24 cellular contexts compared by ENCODE assay signal in genomic region chr2:48424866-48425265, GRCh38.
"Had no signal": no experiment of that assay in that cellular context is flagged by ENCODE, and none has a peak within 500 bp of the region (broad histone marks: within the 10 kb centered on the region; RNA-seq: fewer than 3 reads in every experiment).

No MANE protein-coding gene starts in this region.

- H3K27ac ChIP-seq: Peyer's patch, SJSA1 had no signal

- H3K27me3 Mint-ChIP-seq: activated CD4-positive, alpha-beta T cell treated with anti-CD3 and anti-CD28 coated beads, Interleukin-2, amount 10 ng/mL, durations not matched to agents 24 days and 14 days; activated naive CD8-positive, alpha-beta T cell had no signal

- FAIRE-seq: astrocyte had no signal

- H3K36me3 Mint-ChIP-seq: activated CD4-positive, alpha-beta memory T cell treated with anti-CD3 and anti-CD28 coated beads for 36 hours; activated naive CD8-positive, alpha-beta T cell; brain had no signal

- DNase-seq: activated B cell treated with CpG ODN at 0.5 μM for 24 hours; activated CD4-positive, alpha-beta memory T cell treated with anti-CD3 and anti-CD28 coated beads for 36 hours; activated CD4-positive, alpha-beta T cell treated with anti-CD3 and anti-CD28 coated beads for 1 hour; activated CD4-positive, alpha-beta T cell treated with anti-CD3 and anti-CD28 coated beads, Interleukin-2, amount 10 ng/mL, durations not matched to agents 24 days and 14 days; activated CD8-positive, alpha-beta memory T cell treated with anti-CD3 and anti-CD28 coated beads for 24 hours; activated gamma-delta T cell; activated naive CD4-positive, alpha-beta T cell treated with anti-CD3 and anti-CD28 coated beads for 36 hours; activated T-cell treated with anti-CD3 and anti-CD28 coated beads, Interleukin-2, amount 50 U/mL, for 4 hours; MG63; MV-4-11; NCI-H1092 treated with DMSO at 0.1 percent for 48 hours; NCI-H1436; NCI-H187; NCI-H2081; NCI-H524; Peyer's patch; SHP77; T-helper 9 cell had no signal

- H3K9me3 ChIP-seq: MG63, Peyer's patch, SJSA1 had no signal

- H3K4me3 ChIP-seq: MG63, Peyer's patch, SJSA1 had no signal

- H3K4me3 Mint-ChIP-seq: activated B cell treated with CpG ODN at 0.5 μM for 24 hours; activated CD4-positive, alpha-beta memory T cell treated with anti-CD3 and anti-CD28 coated beads for 36 hours; activated CD4-positive, alpha-beta T cell treated with anti-CD3 and anti-CD28 coated beads, Interleukin-2, amount 10 ng/mL, durations not matched to agents 24 days and 14 days; activated naive CD4-positive, alpha-beta T cell treated with anti-CD3 and anti-CD28 coated beads for 36 hours; activated naive CD8-positive, alpha-beta T cell; activated T-cell treated with anti-CD3 and anti-CD28 coated beads, Interleukin-2, amount 50 U/mL, for 4 hours; activated T-helper 17 cell treated with anti-CD3 and anti-CD28 coated beads, Interleukin-2, amount 50 U/mL, for 72 hours; brain; T-helper 1 cell treated with Interleukin-12 subunit alpha and Interleukin-12 subunit beta and Interleukin-4 antibody, amounts not matched to agents 30 μg/mL and 1 μg/mL, for 36 hours had no signal

- H3K36me3 ChIP-seq: MG63, Peyer's patch, SJSA1 had no signal

- H3K27ac Mint-ChIP-seq: activated B cell treated with CpG ODN at 0.5 μM for 24 hours; activated CD4-positive, alpha-beta memory T cell treated with anti-CD3 and anti-CD28 coated beads for 36 hours; activated CD4-positive, alpha-beta T cell treated with anti-CD3 and anti-CD28 coated beads, Interleukin-2, amount 10 ng/mL, durations not matched to agents 24 days and 14 days; activated naive CD4-positive, alpha-beta T cell treated with anti-CD3 and anti-CD28 coated beads for 36 hours; activated naive CD8-positive, alpha-beta T cell; brain; T-helper 1 cell treated with Interleukin-12 subunit alpha and Interleukin-12 subunit beta and Interleukin-4 antibody, amounts not matched to agents 30 μg/mL and 1 μg/mL, for 36 hours had no signal

- ATAC-seq: activated T-cell treated with anti-CD3 and anti-CD28 coated beads, Interleukin-2, amount 50 U/mL, for 4 hours; activated T-helper 17 cell treated with anti-CD3 and anti-CD28 coated beads, Interleukin-2, amount 50 U/mL, for 72 hours had no signal

- H3K9me3 Mint-ChIP-seq: activated B cell treated with CpG ODN at 0.5 μM for 24 hours; activated CD4-positive, alpha-beta memory T cell treated with anti-CD3 and anti-CD28 coated beads for 36 hours; activated CD4-positive, alpha-beta T cell treated with anti-CD3 and anti-CD28 coated beads, Interleukin-2, amount 10 ng/mL, durations not matched to agents 24 days and 14 days; activated naive CD4-positive, alpha-beta T cell treated with anti-CD3 and anti-CD28 coated beads for 36 hours; activated T-cell treated with anti-CD3 and anti-CD28 coated beads, Interleukin-2, amount 50 U/mL, for 4 hours; activated T-helper 17 cell treated with anti-CD3 and anti-CD28 coated beads, Interleukin-2, amount 50 U/mL, for 72 hours; T-helper 1 cell treated with Interleukin-12 subunit alpha and Interleukin-12 subunit beta and Interleukin-4 antibody, amounts not matched to agents 30 μg/mL and 1 μg/mL, for 36 hours had no signal

- H3K27me3 ChIP-seq: MG63, Peyer's patch, SJSA1 had no signal
